8 cellular contexts compared by ENCODE assay signal in the genomic region with DNA sequence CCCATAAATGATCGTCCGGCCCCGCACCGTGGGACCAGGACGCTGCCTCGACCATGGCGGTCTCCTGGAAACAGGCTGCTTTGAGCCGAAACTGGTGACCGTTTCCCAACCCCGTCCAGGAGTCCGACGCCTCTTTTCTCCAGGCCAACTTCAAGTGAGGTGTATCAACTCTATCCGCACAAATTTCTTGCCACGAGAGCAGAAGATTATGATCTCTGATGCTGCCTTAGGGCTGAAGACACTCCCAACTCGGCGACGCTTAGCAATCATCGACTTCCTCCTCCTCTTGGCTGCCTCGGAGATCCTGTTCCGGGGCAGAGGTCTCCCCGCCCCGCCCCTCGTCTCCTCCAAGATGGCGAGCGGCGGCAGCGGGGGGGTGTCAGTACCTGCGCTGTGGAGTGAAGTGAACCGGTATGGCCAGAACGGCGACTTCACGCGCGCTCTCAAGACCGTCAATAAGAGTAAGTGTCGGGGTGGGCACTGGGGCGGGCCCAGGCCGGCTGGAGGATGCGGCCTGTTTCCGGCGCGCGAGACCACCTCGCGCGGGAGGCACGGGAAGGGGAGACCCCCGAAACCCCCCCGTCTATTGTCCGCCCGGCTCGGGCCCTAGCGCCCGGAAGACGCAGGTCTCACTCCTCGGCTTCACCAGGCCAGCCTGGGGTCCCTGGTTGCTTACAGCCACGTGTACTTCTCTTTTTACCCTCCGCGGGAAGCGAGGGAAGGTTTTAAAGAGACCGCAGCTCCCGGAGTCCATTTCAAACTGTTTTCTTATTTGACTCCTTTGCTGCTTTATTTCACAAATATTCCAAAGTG. TPM values are rescaled to one million over a fixed set of nuclear protein-coding genes. Genes with fewer than 3 reads are reported as not detected.
DNase-seq lines count a peak whose midpoint lies in the region; ATAC-seq and TF ChIP-seq lines count a peak whose summit lies in the region.

A gene with protein sequence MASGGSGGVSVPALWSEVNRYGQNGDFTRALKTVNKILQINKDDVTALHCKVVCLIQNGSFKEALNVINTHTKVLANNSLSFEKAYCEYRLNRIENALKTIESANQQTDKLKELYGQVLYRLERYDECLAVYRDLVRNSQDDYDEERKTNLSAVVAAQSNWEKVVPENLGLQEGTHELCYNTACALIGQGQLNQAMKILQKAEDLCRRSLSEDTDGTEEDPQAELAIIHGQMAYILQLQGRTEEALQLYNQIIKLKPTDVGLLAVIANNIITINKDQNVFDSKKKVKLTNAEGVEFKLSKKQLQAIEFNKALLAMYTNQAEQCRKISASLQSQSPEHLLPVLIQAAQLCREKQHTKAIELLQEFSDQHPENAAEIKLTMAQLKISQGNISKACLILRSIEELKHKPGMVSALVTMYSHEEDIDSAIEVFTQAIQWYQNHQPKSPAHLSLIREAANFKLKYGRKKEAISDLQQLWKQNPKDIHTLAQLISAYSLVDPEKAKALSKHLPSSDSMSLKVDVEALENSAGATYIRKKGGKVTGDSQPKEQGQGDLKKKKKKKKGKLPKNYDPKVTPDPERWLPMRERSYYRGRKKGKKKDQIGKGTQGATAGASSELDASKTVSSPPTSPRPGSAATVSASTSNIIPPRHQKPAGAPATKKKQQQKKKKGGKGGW (plus strand): TSS at position 334 of the 813 bp plus-strand sequence. CDS start 19 bp downstream, at position 353.

- DNase-seq in CD14-positive monocyte (ENCODE audit: low spot score): peak; percentile 84
- DNase-seq in NCI-H82 treated with DMSO at 0.1 percent for 48 hours (lab: John Stamatoyannopoulos, UW; ENCODE audit: unreplicated experiment): peak; percentile 58
- DNase-seq in activated CD4-positive, alpha-beta memory T cell treated with anti-CD3 and anti-CD28 coated beads, Interleukin-2, amount 10 ng/mL, durations not matched to agents 7 days and 5 days: peak; percentile 91
- peak; percentile 88 to 98 for DNase-seq in lower leg skin (ENCODE audit: low spot score in 2 of 2)
- DNase-seq in stimulated activated CD4-positive, alpha-beta T cell treated with anti-CD3 and anti-CD28 coated beads, Interleukin-4, amount 100 ng/mL, for 48 hours (ENCODE audit: low read depth in 2 of 2): peak; percentile 80 to 88

- peaks cover 13 to 33% of the 10 kb centered on the region in 2 donors for H3K36me3 Mint-ChIP-seq in CD14-positive monocyte
- H3K36me3 Mint-ChIP-seq in activated CD4-positive, alpha-beta memory T cell treated with anti-CD3 and anti-CD28 coated beads, Interleukin-2, amount 10 ng/mL, durations not matched to agents 7 days and 5 days (ENCODE audit: low read depth): peaks cover 40% of the 10 kb centered on the region

- no peaks in the 10 kb centered on the region for H3K27me3 Mint-ChIP-seq in CD14-positive monocyte (ENCODE audit: low read depth in 3 of 3)
- no peaks in the 10 kb centered on the region for H3K27me3 Mint-ChIP-seq in activated CD4-positive, alpha-beta memory T cell treated with anti-CD3 and anti-CD28 coated beads, Interleukin-2, amount 10 ng/mL, durations not matched to agents 7 days and 5 days

- ATAC-seq in GM19395 (IDR thresholded peaks at IDR 0.05; ENCODE audit: unreplicated experiment) (peak; percentile 90), HG03565 (IDR thresholded peaks at IDR 0.05; ENCODE audit: unreplicated experiment) (peak; percentile 78)

- peak within 1 kb of the TSS; percentile 91 to 94 for H3K4me3 ChIP-seq in duodenal mucosa (ENCODE audit: low read depth in 1 of 2, low read length in 2 of 2)
- H3K4me3 ChIP-seq in lower leg skin (ENCODE audit: low read depth, poor library complexity, severe bottlenecking): peak within 1 kb of the TSS; percentile 85

- TF ChIP-seq POLR2A in lower leg skin (IDR thresholded peaks at IDR 0.05): peak in 1 of 2 donors; percentile 26

- no peak for TF ChIP-seq CTCF in CD14-positive monocyte (IDR thresholded peaks at IDR 0.05)
- no peak for TF ChIP-seq CTCF in lower leg skin (IDR thresholded peaks at IDR 0.05)

- POLR2A ChIA-PET in activated CD4-positive, alpha-beta memory T cell treated with anti-CD3 and anti-CD28 coated beads, Interleukin-2, amount 10 ng/mL, durations not matched to agents 7 days and 5 days (lab: Charles Lee): interaction anchor here (0.8 to 4.7 kb wide), 30 partner anchors 10 to 519 kb away, joined by 3 to 87 read pairs (median 5); partner anchors contain the start of genes AASDH, CEP135, NOA1 and PAICS

- peaks cover 45% of the 10 kb centered on the region for H3K4me1 Mint-ChIP-seq in CD14-positive monocyte
- peaks cover 52% of the 10 kb centered on the region for H3K4me1 Mint-ChIP-seq in activated CD4-positive, alpha-beta memory T cell treated with anti-CD3 and anti-CD28 coated beads, Interleukin-2, amount 10 ng/mL, durations not matched to agents 7 days and 5 days

- peak within 1 kb of the TSS; percentile 98 to 99 for H3K4me3 Mint-ChIP-seq in CD14-positive monocyte
- peak within 1 kb of the TSS; percentile 94 for H3K4me3 Mint-ChIP-seq in activated CD4-positive, alpha-beta memory T cell treated with anti-CD3 and anti-CD28 coated beads, Interleukin-2, amount 10 ng/mL, durations not matched to agents 7 days and 5 days

- WGBS in lower leg skin, 2 donors: 0 to 1% methylated on average over 37 to 49 of the region's 62 CpGs

- H3K27ac ChIP-seq in duodenal mucosa (ENCODE audit: low read depth, low read length): peak within 1 kb of the TSS; percentile 90

- H3K9me3 ChIP-seq in duodenal mucosa (ENCODE audit: control insufficient read depth in 1 of 2, low read length in 2 of 2): no peaks in the 10 kb centered on the region

- peaks cover 29 to 31% of the 10 kb centered on the region in 2 donors for H3K4me1 ChIP-seq in duodenal mucosa (ENCODE audit: control insufficient read depth in 1 of 2, insufficient read depth in 2 of 2, low read length in 2 of 2)

- H3K27me3 ChIP-seq in duodenal mucosa (ENCODE audit: control insufficient read depth in 1 of 2, insufficient read depth in 2 of 2, low read length in 2 of 2): no peaks in the 10 kb centered on the region

- intact Hi-C loops in CD14-positive monocyte (cut with micrococcal nuclease): loop anchor here (5.0 to 10.0 kb wide), 2 partner anchors 35 to 437 kb away; partner anchors contain the start of gene REST (in 1 of the 2)
- intact Hi-C loops in lower leg skin (cut with DNase I; ENCODE audit: low total_unique reads): no loop called here

- peaks cover 10% of the 10 kb centered on the region in 2 donors for H3K36me3 ChIP-seq in duodenal mucosa (ENCODE audit: control insufficient read depth in 1 of 2, insufficient read depth in 2 of 2, low read length in 2 of 2)

- H3K9ac ChIP-seq in duodenal mucosa (ENCODE audit: low read depth in 1 of 2, low read length in 2 of 2): peak within 1 kb of the TSS; percentile 89 to 94

- CTCF ChIA-PET in activated CD4-positive, alpha-beta memory T cell treated with anti-CD3 and anti-CD28 coated beads, Interleukin-2, amount 10 ng/mL, durations not matched to agents 7 days and 5 days (lab: Charles Lee): interaction anchor here (0.7 to 3.4 kb wide), 9 partner anchors 23 to 519 kb away, joined by 3 to 27 read pairs (median 3); partner anchors contain the start of genes AASDH, CEP135, PAICS and PPAT

- peak within 1 kb of the TSS; percentile 92 to 98 (median 96) for H3K27ac Mint-ChIP-seq in CD14-positive monocyte
- H3K27ac Mint-ChIP-seq in activated CD4-positive, alpha-beta memory T cell treated with anti-CD3 and anti-CD28 coated beads, Interleukin-2, amount 10 ng/mL, durations not matched to agents 7 days and 5 days: peak within 1 kb of the TSS; percentile 95

- H3K9me3 Mint-ChIP-seq in CD14-positive monocyte: no peaks in the 10 kb centered on the region
- no peaks in the 10 kb centered on the region for H3K9me3 Mint-ChIP-seq in activated CD4-positive, alpha-beta memory T cell treated with anti-CD3 and anti-CD28 coated beads, Interleukin-2, amount 10 ng/mL, durations not matched to agents 7 days and 5 days

RNA-seq across cellular contexts. Expression of the gene that starts here (rescaled TPM):
- polyA plus RNA-seq in CD14-positive monocyte: 100 to 1,000 TPM; 103 to 140 TPM
- 100 to 1,000 TPM; 140 to 142 TPM for total RNA-seq in activated CD4-positive, alpha-beta memory T cell treated with anti-CD3 and anti-CD28 coated beads, Interleukin-2, amount 10 ng/mL, durations not matched to agents 7 days and 5 days
- total RNA-seq in lower leg skin: 10 to 100 TPM; 40.9 to 59.9 (median 46.4) TPM

Comparison
In these comparisons a context has a peak if more than half of its experiments do, and no peak if none do; other contexts are left out.
1. Peak in every context shown above with its lines: DNase-seq, ATAC-seq, H3K4me3 ChIP-seq and H3K27ac ChIP-seq.